ENCODE assay signal across 9 cellular contexts in the genomic region with DNA sequence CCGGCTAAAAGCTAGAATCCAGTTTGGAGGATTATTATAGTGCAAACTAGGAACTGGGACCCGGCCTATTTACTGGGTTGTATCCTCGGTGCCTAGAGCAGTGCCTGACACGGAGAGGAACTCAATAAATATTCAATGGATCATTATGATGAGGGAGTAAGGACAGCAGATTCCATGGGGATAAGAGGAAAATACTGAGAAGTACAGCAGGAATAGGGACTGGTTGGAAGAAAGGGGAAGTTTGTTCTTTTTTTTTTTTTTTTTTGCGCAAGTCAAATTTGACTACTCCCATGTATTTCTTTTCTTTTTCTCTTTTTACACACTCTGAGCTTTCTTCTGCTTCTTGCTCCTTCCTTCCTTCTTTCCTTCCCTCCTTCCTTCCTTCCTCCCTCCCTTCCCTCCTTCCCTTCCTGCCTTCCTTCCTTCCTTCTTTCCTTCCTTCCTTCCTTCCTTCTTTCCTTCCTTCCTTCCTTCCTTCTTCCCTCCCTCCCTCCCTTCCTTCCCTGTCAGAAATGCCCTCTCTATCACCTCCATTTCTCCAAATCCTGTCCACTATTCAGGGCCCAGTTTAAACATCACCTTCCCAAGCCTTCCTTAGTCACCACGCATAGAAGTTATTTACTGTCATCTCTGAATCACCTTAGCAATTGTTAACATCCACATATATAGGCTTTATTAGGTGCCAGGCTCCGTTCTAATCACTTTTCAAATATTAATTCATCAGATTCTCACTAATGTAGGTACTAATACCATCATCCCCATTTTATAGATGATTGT. TPM values are rescaled to one million over a fixed set of nuclear protein-coding genes. Genes with fewer than 3 reads are reported as not detected.
DNase-seq lines count a peak whose midpoint lies in the region; ATAC-seq, FAIRE-seq and TF ChIP-seq lines count a peak whose summit lies in the region.
"Had no signal": no experiment of that assay in that cellular context is flagged by ENCODE, and none has a peak within 500 bp of the region (broad histone marks: within the 10 kb centered on the region; RNA-seq: fewer than 3 reads in every experiment).

No MANE protein-coding gene starts in this region.

- ATAC-seq in GM18505 (IDR thresholded peaks at IDR 0.05; ENCODE audit: unreplicated experiment): no peak
- no peak for ATAC-seq in HG02981 (IDR thresholded peaks at IDR 0.05; ENCODE audit: unreplicated experiment)

- intact Hi-C loops in breast epithelium (cut with DNase I; ENCODE audit: low total_unique reads): no loop called here

- H3K4me3 ChIP-seq in ACC112 (ENCODE audit: low read depth, low read length) (peak overlapping the region; percentile 92), HUES64 (ENCODE audit: low read length) (peak overlapping the region; percentile 91), breast epithelium (peak overlapping the region; percentile 84 to 92 (median 85)), mononuclear cell (ENCODE audit: low read length) (peak overlapping the region; percentile 54)

- peak overlapping the region; percentile 19 for H2AFZ ChIP-seq in ACC112 (ENCODE audit: low read length, unreplicated experiment)

- peak overlapping the region; percentile 20; the same call in 1 of the 2 replicates for H3K9ac ChIP-seq in HUES64 (ENCODE audit: low read depth, low read length)

- TF ChIP-seq POLR2A in breast epithelium (IDR thresholded peaks at IDR 0.05) (no peak), GM18505 (IDR thresholded peaks at IDR 0.05; ENCODE audit: borderline replicate concordance, extremely low read depth, insufficient read depth, insufficient read length) (no peak)

- no peaks in the 10 kb centered on the region for H3K9me3 ChIP-seq in HUES64 (ENCODE audit: insufficient read depth, low read depth, low read length)
- H3K9me3 ChIP-seq in breast epithelium: no peaks in the 10 kb centered on the region
- no peaks in the 10 kb centered on the region for H3K9me3 ChIP-seq in mononuclear cell (ENCODE audit: low read depth, low read length)

- peaks cover 24% of the 10 kb centered on the region for H3K79me2 ChIP-seq in ACC112 (ENCODE audit: control insufficient read depth, insufficient read depth, low read length, unreplicated experiment)

- FAIRE-seq in RCC 7860 (lab: Jason Lieb, UNC): no peak
- FAIRE-seq: TTC549 had no signal

- DNase-seq in breast epithelium (ENCODE audit: low spot score in 2 of 2) (no peak), RCC 7860 (ENCODE audit: low spot score) (no peak)
- DNase-seq in activated CD4-positive, CD25-positive, alpha-beta regulatory T cell (lab: John Stamatoyannopoulos, UW): no peak

- 55% methylated on average over 7 of the region's 7 CpGs for WGBS in HUES64

- H3K36me3 ChIP-seq in ACC112 (ENCODE audit: insufficient read depth, low read length): peaks cover 13% of the 10 kb centered on the region
- H3K36me3 ChIP-seq in HUES64 (ENCODE audit: insufficient read depth, low read length): peaks cover 21% of the 10 kb centered on the region
- H3K36me3 ChIP-seq in breast epithelium: no peaks in the 10 kb centered on the region

- H3K27me3 ChIP-seq in ACC112 (ENCODE audit: insufficient read depth, low read length) (no peaks in the 10 kb centered on the region), HUES64 (ENCODE audit: insufficient read depth, low read length) (no peaks in the 10 kb centered on the region), breast epithelium (no peaks in the 10 kb centered on the region), mononuclear cell (ENCODE audit: insufficient read depth, low read length) (no peaks in the 10 kb centered on the region)

- no peak for TF ChIP-seq CTCF in breast epithelium (IDR thresholded peaks at IDR 0.05)

- no peak overlapping the region for H3K27ac ChIP-seq in ACC112 (ENCODE audit: low read depth, low read length)
- no peak overlapping the region for H3K27ac ChIP-seq in HUES64 (ENCODE audit: low read depth, low read length)
- H3K27ac ChIP-seq in breast epithelium: peak overlapping the region; percentile 94 to 96

- H3K4me1 ChIP-seq in ACC112 (ENCODE audit: control insufficient read depth, insufficient read depth, low read length, unreplicated experiment) (peaks cover 31% of the 10 kb centered on the region), HUES64 (ENCODE audit: insufficient read depth, low read length) (peaks cover 24% of the 10 kb centered on the region; the same call in 1 of the 2 replicates), breast epithelium (no peaks in the 10 kb centered on the region), mononuclear cell (ENCODE audit: insufficient read depth, low read length) (peaks cover 48% of the 10 kb centered on the region)

RNA-seq across cellular contexts. Expression of a gene that starts 0.9 kb away (rescaled TPM):
- 44.1 TPM for polyA plus RNA-seq in HUES64 (2013, experiment 1 of 2)
- polyA plus RNA-seq in HUES64 (2013, experiment 2 of 2): 53.3 TPM
- total RNA-seq in breast epithelium (10 to 100 TPM; 16.5 to 40.4 (median 38.3) TPM), mononuclear cell (5.0 TPM)

Comparison
In these comparisons a context has a peak if more than half of its experiments do, and no peak if none do; other contexts are left out.
1. H3K27ac ChIP-seq: peak in breast epithelium (2 of 2); none in ACC112 (single experiment) and HUES64 (single experiment).
2. Peak in every context shown above with its lines, with median percentiles within 50 percentile points of each other: H3K4me3 ChIP-seq.